In the genomic region with DNA sequence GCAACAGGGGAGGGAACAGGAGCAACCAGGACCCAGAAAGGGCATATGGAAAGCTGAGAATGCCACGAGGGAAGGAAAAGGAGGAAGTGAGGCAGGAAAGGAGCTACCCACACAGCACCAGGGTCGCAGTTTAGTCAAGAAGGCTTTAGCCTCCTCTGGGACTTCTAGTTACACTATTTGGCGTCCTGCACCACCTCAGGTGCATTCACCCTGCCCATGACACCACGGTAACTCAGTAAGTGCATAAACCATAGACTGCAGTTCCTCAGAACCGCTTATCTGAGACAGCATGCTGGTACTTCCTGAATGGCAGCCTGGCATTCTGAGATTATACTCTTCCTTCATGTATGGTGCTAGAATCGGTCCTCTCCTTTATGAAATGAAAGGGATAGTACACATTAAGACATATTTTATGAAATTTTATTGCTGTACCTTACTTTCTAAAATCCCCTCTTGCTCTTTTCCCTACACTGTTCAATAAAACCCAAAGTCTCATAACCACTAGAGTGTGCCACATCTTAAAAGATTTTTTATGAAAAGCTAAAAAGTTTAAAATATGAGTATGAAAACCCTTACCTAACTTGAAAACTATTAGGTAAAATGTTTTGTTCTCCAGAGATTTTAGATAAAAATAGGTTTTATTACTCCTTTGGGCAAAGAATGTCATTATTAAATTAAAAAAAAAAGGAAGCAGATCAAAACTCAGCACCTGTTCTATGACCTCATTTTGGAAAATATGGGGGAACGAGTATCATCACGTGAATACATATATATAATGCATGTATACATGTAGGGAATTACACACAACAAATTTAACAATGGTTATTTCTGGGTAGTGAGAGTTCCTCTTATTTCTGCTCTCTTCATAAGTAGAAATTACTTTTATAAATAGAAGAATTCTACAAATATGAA, we compare ENCODE assay signal across 14 cellular contexts.
DNase-seq lines count a peak whose midpoint lies in the region; ATAC-seq, FAIRE-seq and TF ChIP-seq lines count a peak whose summit lies in the region.
"Had no signal": no experiment of that assay in that cellular context is flagged by ENCODE, and none has a peak within 500 bp of the region (broad histone marks: within the 10 kb centered on the region; RNA-seq: fewer than 3 reads in every experiment).

No MANE protein-coding gene starts in this region.

- ATAC-seq in SK-N-SH treated with all-trans-retinoic acid at 6 μM for 48 hours, result no peak

- no peak for TF ChIP-seq EP300 in SK-N-SH (IDR thresholded peaks at IDR 0.05; ENCODE audit: borderline replicate concordance in 1 of 2, low read depth in 1 of 2, low read length in 1 of 2)

- H3K27me3 Mint-ChIP-seq in activated naive CD8-positive, alpha-beta T cell treated with anti-CD3 and anti-CD28 coated beads for 36 hours, result no peaks in the 10 kb centered on the region

- H3K4me2 ChIP-seq in SK-N-SH (no peak overlapping the region), OCI-LY7 (ENCODE audit: low read length) (peak overlapping the region; percentile 69)

- H2AFZ ChIP-seq in SK-N-SH (ENCODE audit: low read depth) (no peak overlapping the region), OCI-LY7 (ENCODE audit: low read length) (peak overlapping the region; percentile 87)
- H2AFZ ChIP-seq: GM23248 had no signal

- H4K20me1 ChIP-seq in SK-N-SH (ENCODE audit: insufficient read depth), result no peaks in the 10 kb centered on the region
- no peaks in the 10 kb centered on the region for H4K20me1 ChIP-seq in OCI-LY7 (ENCODE audit: insufficient read depth, low read length)

- 0 out of 2 replicates have a peak, but pooled peaks have one; percentile 11 for TF ChIP-seq CTCF in SK-N-SH (IDR thresholded peaks at IDR 0.05)
- TF ChIP-seq CTCF in OCI-LY7 (conservative IDR thresholded peaks at IDR 0.05; ENCODE audit: low read length), result peak; percentile 71
- no peak for TF ChIP-seq CTCF in RWPE1 (conservative IDR thresholded peaks at IDR 0.05; ENCODE audit: low read depth)

- H3K9me3 ChIP-seq in SK-N-SH (no peaks in the 10 kb centered on the region), OCI-LY7 (ENCODE audit: low read length) (peaks cover 14% of the 10 kb centered on the region; the same call in 1 of the 2 replicates), small intestine (ENCODE audit: control insufficient read depth, low read depth) (no peaks in the 10 kb centered on the region)

- H3K9me2 ChIP-seq in SK-N-SH (no peaks in the 10 kb centered on the region), OCI-LY7 (ENCODE audit: insufficient read depth, low read length) (no peaks in the 10 kb centered on the region)

- H3K27me3 ChIP-seq in SK-N-SH (ENCODE audit: insufficient read depth) (no peaks in the 10 kb centered on the region), small intestine (ENCODE audit: control insufficient read depth in 2 of 2, insufficient read depth in 2 of 2, low read length in 2 of 2) (no peaks in the 10 kb centered on the region)

- no peak for TF ChIP-seq RAD21 in SK-N-SH (IDR thresholded peaks at IDR 0.05; ENCODE audit: low read length)

- WGBS in SK-N-SH (ENCODE audit: low lambda C conversion rate), result 38% methylated on average over 6 of the region's 8 CpGs
- WGBS in small intestine, 3 donors, result 57 to 70% (median 57%) methylated on average over 8 of the region's 8 CpGs

- H3K79me2 ChIP-seq in SK-N-SH (ENCODE audit: insufficient read depth) (no peaks in the 10 kb centered on the region), OCI-LY7 (ENCODE audit: insufficient read depth, low read depth, low read length) (no peaks in the 10 kb centered on the region)

- intact Hi-C loops in OCI-LY7 (cut with micrococcal nuclease; ENCODE audit: unreplicated experiment), result loop anchor here (1.0 to 5.0 kb wide), 6 partner anchors 40 to 230 kb away; no protein-coding TSS in a partner anchor

- H3K36me3 ChIP-seq in SK-N-SH (replicated peaks in 1 of 2; ENCODE audit: control insufficient read depth in 1 of 2, insufficient read depth in 2 of 2, low read length in 1 of 2), result no peaks in the 10 kb centered on the region
- peaks cover 8% of the 10 kb centered on the region; the same call in 1 of the 2 replicates for H3K36me3 ChIP-seq in OCI-LY7 (ENCODE audit: insufficient read depth, low read length)
- H3K36me3 ChIP-seq in small intestine (ENCODE audit: control insufficient read depth in 2 of 2, insufficient read depth in 2 of 2, low read length in 2 of 2), result no peaks in the 10 kb centered on the region

- no peak overlapping the region for H3K4me3 ChIP-seq in SK-N-SH (ENCODE audit: low read depth in 2 of 2, low read length in 1 of 2)
- peak overlapping the region; percentile 39 for H3K4me3 ChIP-seq in OCI-LY7 (ENCODE audit: low read depth, low read length, poor library complexity, severe bottlenecking)
- H3K4me3 ChIP-seq in small intestine (ENCODE audit: low read depth in 1 of 2, low read length in 2 of 2), result no peak overlapping the region
- H3K4me3 ChIP-seq: GM23248 had no signal

- H3K27ac ChIP-seq in SK-N-SH (ENCODE audit: low read depth in 2 of 2, low read length in 1 of 2) (no peak overlapping the region), OCI-LY7 (ENCODE audit: low read depth, low read length, poor library complexity, severe bottlenecking) (peak overlapping the region; percentile 89), small intestine (ENCODE audit: low read depth in 1 of 2, low read length in 1 of 2) (no peak overlapping the region), RWPE1 (no peak overlapping the region)
- H3K27ac ChIP-seq: 22Rv1, epithelial cell of prostate, GM23248 had no signal

- peak overlapping the region; percentile 27 for H3K4me3 Mint-ChIP-seq in activated naive CD8-positive, alpha-beta T cell treated with anti-CD3 and anti-CD28 coated beads for 36 hours
- H3K4me3 Mint-ChIP-seq: nephron had no signal

- H3K9me3 Mint-ChIP-seq in activated naive CD8-positive, alpha-beta T cell treated with anti-CD3 and anti-CD28 coated beads for 36 hours, result peaks cover 12% of the 10 kb centered on the region

- peaks cover 0 to 2% of the 10 kb centered on the region in 2 experiments; a peak in 1 of 4 replicates for H3K4me1 ChIP-seq in SK-N-SH (ENCODE audit: control insufficient read depth in 1 of 2, insufficient read depth in 2 of 2, low read depth in 1 of 2, low read length in 1 of 2)
- H3K4me1 ChIP-seq in OCI-LY7 (ENCODE audit: insufficient read depth, low read length, poor library complexity, severe bottlenecking), result peaks cover 74% of the 10 kb centered on the region
- H3K4me1 ChIP-seq in small intestine (ENCODE audit: control insufficient read depth in 2 of 2, insufficient read depth in 1 of 2, low read depth in 1 of 2, low read length in 1 of 2), result no peaks in the 10 kb centered on the region

- DNase-seq in SK-N-SH (no peak), OCI-LY7 (ENCODE audit: low spot score) (peak; percentile 84), small intestine (no peak), GM19240 (ENCODE audit: insufficient read length, low spot score) (no peak), RWPE1 (ENCODE audit: low spot score) (no peak), cerebellar cortex (ENCODE audit: low spot score) (no peak)
- no peak for DNase-seq in activated naive CD8-positive, alpha-beta T cell treated with anti-CD3 and anti-CD28 coated beads for 36 hours
- DNase-seq: GM23248, NCI-H1417 treated with DMSO at 0.1 percent for 48 hours had no signal

- H3K36me3 Mint-ChIP-seq in activated naive CD8-positive, alpha-beta T cell treated with anti-CD3 and anti-CD28 coated beads for 36 hours, result peaks cover 13% of the 10 kb centered on the region

- H3K9ac ChIP-seq in SK-N-SH, result no peak overlapping the region
- H3K9ac ChIP-seq: GM23248 had no signal

- H3K27ac Mint-ChIP-seq in activated naive CD8-positive, alpha-beta T cell treated with anti-CD3 and anti-CD28 coated beads for 36 hours, result peak overlapping the region; percentile 75
- H3K27ac Mint-ChIP-seq: nephron had no signal

- FAIRE-seq in small intestine (lab: Jason Lieb, UNC), result peak; percentile 49
- FAIRE-seq: astrocyte had no signal

- CTCF ChIA-PET in SK-N-SH (lab: Yijun Ruan, JAX) (interaction anchor here (1.0 to 1.1 kb wide), 2 partner anchors 116 to 228 kb away, joined by 3 to 4 read pairs; no protein-coding TSS in a partner anchor), OCI-LY7 (lab: Charles Lee; ENCODE audit: unreplicated experiment) (interaction anchor here (1.0 kb wide), 1 partner anchor 102 kb away, joined by 3 read pairs; no protein-coding TSS in a partner anchor), RWPE1 (lab: Yijun Ruan, JAX) (interaction anchor here (1.1 kb wide), 1 partner anchor 228 kb away, joined by 5 read pairs; no protein-coding TSS in a partner anchor)

- POLR2A ChIA-PET in SK-N-SH (lab: Yijun Ruan, JAX) (no interaction called here), OCI-LY7 (lab: Charles Lee) (interaction anchor here (0.5 to 1.4 kb wide), 7 partner anchors 13 to 304 kb away, joined by 3 to 4 read pairs (median 3); no protein-coding TSS in a partner anchor), RWPE1 (lab: Yijun Ruan, JAX; ENCODE audit: low non-redundant PET) (no interaction called here)

- H3F3A ChIP-seq in SK-N-SH (replicated peaks; ENCODE audit: insufficient read depth), result no peaks in the 10 kb centered on the region

- BruUV-seq in OCI-LY7 (replicated peaks; lab: Mats Ljungman, UMichigan), result no TSS peak

- H3K4me1 Mint-ChIP-seq in activated naive CD8-positive, alpha-beta T cell treated with anti-CD3 and anti-CD28 coated beads for 36 hours, result peaks cover 56% of the 10 kb centered on the region

TF ChIP-seq in SK-N-SH, 30 proteins besides CTCF, POLR2A, EP300 and RAD21 (continues in another document):
- no peak for TF ChIP-seq GATA2 (CRISPR knock-in tag; IDR thresholded peaks at IDR 0.05)
- no peak for TF ChIP-seq JUND (IDR thresholded peaks at IDR 0.05)
- TF ChIP-seq, protein P1, sequence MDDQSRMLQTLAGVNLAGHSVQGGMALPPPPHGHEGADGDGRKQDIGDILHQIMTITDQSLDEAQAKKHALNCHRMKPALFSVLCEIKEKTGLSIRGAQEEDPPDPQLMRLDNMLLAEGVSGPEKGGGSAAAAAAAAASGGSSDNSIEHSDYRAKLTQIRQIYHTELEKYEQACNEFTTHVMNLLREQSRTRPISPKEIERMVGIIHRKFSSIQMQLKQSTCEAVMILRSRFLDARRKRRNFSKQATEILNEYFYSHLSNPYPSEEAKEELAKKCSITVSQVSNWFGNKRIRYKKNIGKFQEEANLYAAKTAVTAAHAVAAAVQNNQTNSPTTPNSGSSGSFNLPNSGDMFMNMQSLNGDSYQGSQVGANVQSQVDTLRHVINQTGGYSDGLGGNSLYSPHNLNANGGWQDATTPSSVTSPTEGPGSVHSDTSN (IDR thresholded peaks at IDR 0.05), result no peak

TF ChIP-seq in SK-N-SH treated with all-trans-retinoic acid at 6 μM for 48 hours, 23 proteins besides CTCF, POLR2A, EP300 and RAD21 (continues in another document):
- TF ChIP-seq ZNF8 (CRISPR knock-in tag; IDR thresholded peaks at IDR 0.05), result no peak
- no peak for TF ChIP-seq ZFP3 (CRISPR knock-in tag; IDR thresholded peaks at IDR 0.05)
- no peak for TF ChIP-seq ISL1 (CRISPR knock-in tag; IDR thresholded peaks at IDR 0.05)
